Comparison of ENCODE assay signal across 7 cellular contexts in the genomic region with DNA sequence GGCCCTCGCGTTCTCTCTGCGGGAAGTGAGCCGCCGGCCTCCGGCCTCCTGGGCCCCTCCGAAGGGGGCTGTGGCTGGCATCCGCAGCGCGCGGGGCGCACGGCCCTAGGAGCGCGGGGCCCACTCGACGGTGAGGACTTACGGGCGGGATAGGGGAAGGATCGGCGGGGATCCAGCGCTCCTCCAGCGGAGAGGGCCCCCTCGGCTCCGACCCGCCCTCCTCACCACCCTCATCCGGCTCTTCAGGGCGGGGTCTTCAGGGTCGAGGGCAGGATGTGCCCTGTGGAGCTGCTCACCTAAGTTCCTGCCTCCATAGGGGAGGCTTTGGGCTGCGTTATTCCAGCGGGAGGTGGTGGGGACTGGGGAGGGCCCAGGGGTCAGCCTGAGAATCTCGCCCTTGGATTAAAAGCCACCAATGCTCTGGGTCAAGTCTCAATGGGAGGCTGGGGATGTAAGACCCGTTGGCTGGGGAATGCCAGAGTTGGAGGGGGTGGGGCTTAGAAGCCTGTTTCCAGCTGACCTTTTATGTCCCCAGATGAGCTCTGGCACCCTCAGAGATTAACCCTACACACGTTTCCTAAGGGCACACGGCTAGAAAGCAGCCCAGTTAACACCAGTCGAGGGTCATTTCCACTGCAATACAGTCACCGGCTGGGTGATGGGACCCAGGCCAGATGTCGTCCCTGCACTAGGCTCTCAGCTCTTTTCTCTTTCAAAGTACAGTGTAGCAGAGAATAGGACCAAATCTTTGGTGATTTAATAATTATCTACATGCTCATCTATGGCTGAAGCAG. TPM values are rescaled to one million over a fixed set of nuclear protein-coding genes. Genes with fewer than 3 reads are reported as not detected.
DNase-seq lines count a peak whose midpoint lies in the region; ATAC-seq and TF ChIP-seq lines count a peak whose summit lies in the region.

No MANE protein-coding gene starts in this region.

- H3K9me3 ChIP-seq in Panc1 (ENCODE audit: control insufficient read depth, insufficient read depth, low read depth, low read length) (no peaks in the 10 kb centered on the region), fibroblast of lung (ENCODE audit: control insufficient read depth, insufficient read depth, low read depth, low read length) (no peaks in the 10 kb centered on the region)

- DNase-seq in Panc1 (ENCODE audit: low read depth, low spot score): no peak
- DNase-seq in fibroblast of lung (ENCODE audit: low read depth in 2 of 2): peak in 1 of 2 donors; percentile 28
- peak; percentile 72 for DNase-seq in posterior vena cava (ENCODE audit: low spot score)
- no peak for DNase-seq in NCI-H187 (lab: John Stamatoyannopoulos, UW)
- no peak for DNase-seq in HT-29 (ENCODE audit: low spot score)

- H3K4me3 ChIP-seq in Panc1 (ENCODE audit: low read depth in 2 of 2, low read length in 2 of 2) (peak overlapping the region; percentile 63 to 74), fibroblast of lung (replicated peaks in 1 of 4; ENCODE audit: control extremely low read depth in 1 of 4, insufficient read depth in 1 of 4, low read depth in 3 of 4, low read length in 4 of 4) (peak overlapping the region; percentile 60 to 81 (median 67))

- TF ChIP-seq CTCF in Panc1 (IDR thresholded peaks at IDR 0.05): no peak
- no peak for TF ChIP-seq CTCF in fibroblast of lung (conservative IDR thresholded peaks at IDR 0.05 in 1 of 2, IDR thresholded peaks at IDR 0.05 in 1 of 2; ENCODE audit: low read depth in 1 of 2, low read length in 2 of 2)

- H2AFZ ChIP-seq in fibroblast of lung (ENCODE audit: low read length): no peak overlapping the region

- POLR2A ChIA-PET in Panc1 (lab: Charles Lee): interaction anchor here (0.6 kb wide), 1 partner anchor 168 kb away, joined by 3 read pairs; no protein-coding TSS in a partner anchor

- no peaks in the 10 kb centered on the region for H4K20me1 ChIP-seq in fibroblast of lung (ENCODE audit: control insufficient read depth, extremely low read depth, insufficient read depth, low read length)

- ATAC-seq in GM18502 (IDR thresholded peaks at IDR 0.05; ENCODE audit: poor library complexity, unreplicated experiment): peak; percentile 4
- ATAC-seq in Panc1: peak; percentile 11; the same call in 1 of the 2 replicates
- no peak for ATAC-seq in GM21576 (IDR thresholded peaks at IDR 0.05; ENCODE audit: unreplicated experiment)

- CTCF ChIA-PET in Panc1 (lab: Charles Lee): interaction anchor here (0.6 to 2.3 kb wide), 6 partner anchors 138 to 692 kb away, joined by 3 to 15 read pairs (median 4); no protein-coding TSS in a partner anchor

- intact Hi-C loops in Panc1 (cut with micrococcal nuclease; ENCODE audit: unreplicated experiment) (loop anchor here (1.0 kb wide), 1 partner anchor 138 kb away; no protein-coding TSS in a partner anchor), posterior vena cava (cut with DNase I) (loop anchor here in 1 of 2 donors (2.0 to 5.0 kb wide), 3 partner anchors 74 to 690 kb away; no protein-coding TSS in a partner anchor)

- H3K79me2 ChIP-seq in fibroblast of lung (ENCODE audit: control insufficient read depth, insufficient read depth, low read length): peaks cover 41% of the 10 kb centered on the region

- no TSS peak for BruUV-seq in Panc1 (replicated peaks; lab: Mats Ljungman, UMichigan)

- H3K27me3 ChIP-seq in Panc1 (ENCODE audit: control insufficient read depth, insufficient read depth, low read length) (no peaks in the 10 kb centered on the region), fibroblast of lung (ENCODE audit: control insufficient read depth, insufficient read depth, low read length) (no peaks in the 10 kb centered on the region)

- H3K9ac ChIP-seq in fibroblast of lung (ENCODE audit: insufficient read depth, low read length): peak overlapping the region; percentile 87

- no peaks in the 10 kb centered on the region for H3K36me3 ChIP-seq in Panc1 (ENCODE audit: control insufficient read depth, insufficient read depth, low read length)
- H3K36me3 ChIP-seq in fibroblast of lung (ENCODE audit: control insufficient read depth, insufficient read depth, low read length): peaks cover 9% of the 10 kb centered on the region

- peak overlapping the region; percentile 88 for H3K27ac ChIP-seq in Panc1 (ENCODE audit: low read length)
- H3K27ac ChIP-seq in fibroblast of lung (ENCODE audit: insufficient read depth, low read length): peak overlapping the region; percentile 89

- in situ Hi-C loops in Panc1 (cut with HindIII; ENCODE audit: low pct_unique_long_range_greater_than_20kb, low sequenced_read_pairs): no loop called here

- peak overlapping the region; percentile 92 for H3K4me2 ChIP-seq in fibroblast of lung (ENCODE audit: extremely low read depth, insufficient read depth, low read length)

- H3K4me1 ChIP-seq in Panc1 (ENCODE audit: control insufficient read depth, insufficient read depth, low read length) (peaks cover 18% of the 10 kb centered on the region), fibroblast of lung (ENCODE audit: control insufficient read depth, extremely low read depth, insufficient read depth, low read length) (peaks cover 35% of the 10 kb centered on the region)

RNA-seq across cellular contexts. Expression of a gene that starts 13.4 kb away (rescaled TPM):
- total RNA-seq in Panc1 (2021; ENCODE audit: unreplicated experiment) (35.6 TPM), fibroblast of lung (98.1 and 148 TPM in 2 replicates), posterior vena cava (10 to 100 TPM; 11.2 to 16.5 TPM)
- 30.7 TPM for polyA plus RNA-seq in Panc1 (2012; ENCODE audit: insufficient read length)
- 40.5 and 64.9 TPM in 2 replicates for polyA plus RNA-seq in fibroblast of lung
- polyA plus RNA-seq in fibroblast of lung (2012): 86.7 and 151 TPM in 2 replicates
- 102 and 172 TPM in 2 replicates for polyA minus RNA-seq in fibroblast of lung (ENCODE audit: low replicate concordance)
- 0.08 TPM in 1 of 2 replicates, not detected in the other for total RNA-seq in HT-29 (2014; rRNA removed; shearing (Covaris generic))

RNA-seq across cellular contexts. Expression of a gene that starts 39.2 kb away (rescaled TPM):
- total RNA-seq in Panc1 (2021; ENCODE audit: unreplicated experiment): not detected
- polyA plus RNA-seq in Panc1 (2012; ENCODE audit: insufficient read length): 0.19 TPM
- 35.2 and 44.1 TPM in 2 replicates for total RNA-seq in fibroblast of lung
- 84.3 and 93.9 TPM in 2 replicates for polyA plus RNA-seq in fibroblast of lung
- polyA plus RNA-seq in fibroblast of lung (2012): 55.1 and 85.4 TPM in 2 replicates
- polyA minus RNA-seq in fibroblast of lung (ENCODE audit: low replicate concordance): 133 and 151 TPM in 2 replicates
- under 1 TPM in 1 of 2 donors, not detected in 1; 0.24 TPM for total RNA-seq in posterior vena cava
- total RNA-seq in HT-29 (2014; rRNA removed; shearing (Covaris generic)): not detected in 2 replicates

Comparison
In these comparisons a context has a peak if more than half of its experiments do, and no peak if none do; other contexts are left out.
1. RNA of a gene that starts 13.4 kb away (total RNA-seq): 98.1 to 148 TPM in fibroblast of lung, 35.6 TPM in Panc1 (single experiment) and 11.2 to 16.5 TPM in posterior vena cava; 0.08 TPM in HT-29; every median in the first group is over 10 times any median in the second.
2. RNA of a gene that starts 39.2 kb away (total RNA-seq): 35.2 to 44.1 TPM in fibroblast of lung; 0.24 TPM in posterior vena cava, not detected in Panc1 (single experiment) and not detected in HT-29; every median in the first group is over 10 times any median in the second.